In the genomic region with DNA sequence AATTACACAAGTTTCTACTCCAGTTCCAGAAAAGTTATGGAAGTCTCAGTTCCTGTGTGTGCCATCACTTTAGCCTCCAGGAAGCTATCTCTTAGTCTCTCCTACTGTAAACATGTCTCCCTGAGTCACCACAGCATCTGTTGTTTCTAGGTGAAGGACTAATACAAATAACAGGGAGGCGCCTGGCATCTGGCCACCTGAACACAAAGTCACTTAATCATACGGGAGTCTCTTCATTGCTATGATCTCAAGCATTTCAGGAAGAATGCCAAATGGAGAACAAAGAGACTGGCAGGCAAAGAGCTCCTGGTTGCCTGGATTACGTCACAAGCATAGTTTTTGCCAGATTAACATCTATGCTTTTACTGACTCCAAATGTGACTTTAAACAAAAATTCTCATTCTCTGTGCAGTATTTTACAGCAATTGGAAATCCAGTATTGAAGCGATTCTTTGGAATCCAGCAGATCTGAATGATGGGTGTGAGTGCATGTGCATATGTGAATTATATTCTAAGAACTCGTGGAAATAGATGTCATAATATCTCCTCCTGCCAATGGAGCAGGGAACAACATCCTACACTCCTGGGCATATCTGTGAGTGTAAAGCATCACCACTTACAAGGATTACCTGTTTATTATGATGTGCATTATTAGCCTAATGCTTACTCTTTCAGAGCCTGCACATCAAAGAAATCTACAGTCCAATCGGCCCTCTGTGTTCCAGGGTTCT, we compare ENCODE assay signal across 9 cellular contexts.
DNase-seq lines count a peak whose midpoint lies in the region; ATAC-seq and TF ChIP-seq lines count a peak whose summit lies in the region.
"Had no signal": no experiment of that assay in that cellular context is flagged by ENCODE, and none has a peak within 500 bp of the region (broad histone marks: within the 10 kb centered on the region; RNA-seq: fewer than 3 reads in every experiment).

No MANE protein-coding gene starts in this region.

- TF ChIP-seq CTCF in osteocyte (IDR thresholded peaks at IDR 0.05), result no peak

- H3K4me1 ChIP-seq in mesendoderm (ENCODE audit: control insufficient read depth, low read depth, low read length), result no peaks in the 10 kb centered on the region

- H2BK5ac ChIP-seq in mesendoderm (ENCODE audit: low read length), result no peak overlapping the region

- no peak overlapping the region for H4K8ac ChIP-seq in mesendoderm (ENCODE audit: low read depth, low read length)

- H4K5ac ChIP-seq in mesendoderm (ENCODE audit: low read length), result no peak overlapping the region

- no CpG with 5 or more reads among the region's 6 CpGs for WGBS in mesendoderm (ENCODE audit: extremely low coverage, insufficient coverage, low lambda C conversion rate)

- no peak overlapping the region for H3K4me3 ChIP-seq in mesendoderm (ENCODE audit: low read length)

- peaks cover 4% of the 10 kb centered on the region for H3K36me3 Mint-ChIP-seq in osteocyte (ENCODE audit: unreplicated experiment)
- H3K36me3 Mint-ChIP-seq in activated CD4-positive, alpha-beta memory T cell treated with anti-CD3 and anti-CD28 coated beads, Interleukin-2, amount 10 ng/mL, durations not matched to agents 7 days and 5 days (ENCODE audit: low read depth), result no peaks in the 10 kb centered on the region

- H3K56ac ChIP-seq in mesendoderm (ENCODE audit: low read length), result no peak overlapping the region

- no peak overlapping the region for H2BK120ac ChIP-seq in mesendoderm (ENCODE audit: low read depth, low read length)

- H3K18ac ChIP-seq in mesendoderm (ENCODE audit: low read length), result no peak overlapping the region

- no peak overlapping the region for H3K23ac ChIP-seq in mesendoderm (ENCODE audit: low read length)

- no peak for ATAC-seq in HG03439 (IDR thresholded peaks at IDR 0.05; ENCODE audit: unreplicated experiment)
- ATAC-seq in GM18861 (IDR thresholded peaks at IDR 0.05; ENCODE audit: unreplicated experiment), result no peak

- H3K4me2 ChIP-seq in mesendoderm (ENCODE audit: low read length), result no peak overlapping the region

- H3K9me3 Mint-ChIP-seq in osteocyte (ENCODE audit: unreplicated experiment), result no peaks in the 10 kb centered on the region
- H3K9me3 Mint-ChIP-seq in activated CD4-positive, alpha-beta memory T cell treated with anti-CD3 and anti-CD28 coated beads, Interleukin-2, amount 10 ng/mL, durations not matched to agents 7 days and 5 days, result peaks cover 2% of the 10 kb centered on the region
- H3K9me3 Mint-ChIP-seq: dendritic cell treated with granulocyte-macrophage colony-stimulating factor and Interleukin-4, amounts not matched to agents 40 ng/mL and 50 ng/mL, for 4 days had no signal

- H3K79me1 ChIP-seq in mesendoderm (ENCODE audit: low read length), result no peaks in the 10 kb centered on the region

- no peak overlapping the region for H3K4ac ChIP-seq in mesendoderm (ENCODE audit: low read depth, low read length)

- H3K9ac ChIP-seq in mesendoderm (ENCODE audit: low read length), result no peak overlapping the region

- H3K27ac Mint-ChIP-seq in osteocyte (ENCODE audit: unreplicated experiment), result no peak overlapping the region
- H3K27ac Mint-ChIP-seq in activated CD4-positive, alpha-beta memory T cell treated with anti-CD3 and anti-CD28 coated beads, Interleukin-2, amount 10 ng/mL, durations not matched to agents 7 days and 5 days, result no peak overlapping the region
- H3K27ac Mint-ChIP-seq: dendritic cell treated with granulocyte-macrophage colony-stimulating factor and Interleukin-4, amounts not matched to agents 40 ng/mL and 50 ng/mL, for 4 days had no signal

- H3K79me2 ChIP-seq in mesendoderm (ENCODE audit: control insufficient read depth, insufficient read depth, low read length), result no peaks in the 10 kb centered on the region

- POLR2A ChIA-PET in activated CD4-positive, alpha-beta memory T cell treated with anti-CD3 and anti-CD28 coated beads, Interleukin-2, amount 10 ng/mL, durations not matched to agents 7 days and 5 days (lab: Charles Lee), result no interaction called here

- H3K36me3 ChIP-seq in mesendoderm (ENCODE audit: control insufficient read depth, insufficient read depth, low read length), result no peaks in the 10 kb centered on the region

- no peak overlapping the region for H2BK15ac ChIP-seq in mesendoderm (replicated peaks; ENCODE audit: low read depth)

- CTCF ChIA-PET in activated CD4-positive, alpha-beta memory T cell treated with anti-CD3 and anti-CD28 coated beads, Interleukin-2, amount 10 ng/mL, durations not matched to agents 7 days and 5 days (lab: Charles Lee), result no interaction called here

- no peak overlapping the region for H3K27ac ChIP-seq in mesendoderm (ENCODE audit: low read depth, low read length)

- H2AK5ac ChIP-seq in mesendoderm (ENCODE audit: low read length), result no peak overlapping the region

- H3K27me3 ChIP-seq in mesendoderm (ENCODE audit: insufficient read depth, low read length, poor library complexity), result no peaks in the 10 kb centered on the region

- no peak overlapping the region for H3K4me3 Mint-ChIP-seq in osteocyte (ENCODE audit: unreplicated experiment)
- no peak overlapping the region for H3K4me3 Mint-ChIP-seq in activated CD4-positive, alpha-beta memory T cell treated with anti-CD3 and anti-CD28 coated beads, Interleukin-2, amount 10 ng/mL, durations not matched to agents 7 days and 5 days
- H3K4me3 Mint-ChIP-seq: dendritic cell treated with granulocyte-macrophage colony-stimulating factor and Interleukin-4, amounts not matched to agents 40 ng/mL and 50 ng/mL, for 4 days had no signal

- DNase-seq in DMS53 (lab: John Stamatoyannopoulos, UW) (peak; percentile 93), NCI-H226 (peak; percentile 98), cerebellar cortex (ENCODE audit: low spot score) (peak; percentile 67), mesendoderm (peak; percentile 6), osteocyte (ENCODE audit: extremely low spot score, unreplicated experiment) (no peak)
- DNase-seq in activated CD4-positive, alpha-beta memory T cell treated with anti-CD3 and anti-CD28 coated beads, Interleukin-2, amount 10 ng/mL, durations not matched to agents 7 days and 5 days, result no peak

- peaks cover 35% of the 10 kb centered on the region for H3K4me1 Mint-ChIP-seq in osteocyte (ENCODE audit: unreplicated experiment)
- no peaks in the 10 kb centered on the region for H3K4me1 Mint-ChIP-seq in activated CD4-positive, alpha-beta memory T cell treated with anti-CD3 and anti-CD28 coated beads, Interleukin-2, amount 10 ng/mL, durations not matched to agents 7 days and 5 days

- H3K27me3 Mint-ChIP-seq in osteocyte (ENCODE audit: unreplicated experiment), result no peaks in the 10 kb centered on the region
- H3K27me3 Mint-ChIP-seq in activated CD4-positive, alpha-beta memory T cell treated with anti-CD3 and anti-CD28 coated beads, Interleukin-2, amount 10 ng/mL, durations not matched to agents 7 days and 5 days, result no peaks in the 10 kb centered on the region
- H3K27me3 Mint-ChIP-seq: dendritic cell treated with granulocyte-macrophage colony-stimulating factor and Interleukin-4, amounts not matched to agents 40 ng/mL and 50 ng/mL, for 4 days had no signal

Comparison
In these comparisons a context has a peak if more than half of its experiments do, and no peak if none do; other contexts are left out.
1. DNase-seq: peak in DMS53 (single experiment), NCI-H226 (single experiment), cerebellar cortex (single experiment) and mesendoderm (single experiment); none in osteocyte (single experiment) and activated CD4-positive, alpha-beta memory T cell treated with anti-CD3 and anti-CD28 coated beads, Interleukin-2, amount 10 ng/mL, durations not matched to agents 7 days and 5 days (single experiment).